ENCODE assay signal across 9 cellular contexts in genomic region chr18:3279201-3280185, GRCh38. TPM values are rescaled to one million over a fixed set of nuclear protein-coding genes. Genes with fewer than 3 reads are reported as not detected.
DNase-seq lines count a peak whose midpoint lies in the region; ATAC-seq, FAIRE-seq and TF ChIP-seq lines count a peak whose summit lies in the region.
"Had no signal": no experiment of that assay in that cellular context is flagged by ENCODE, and none has a peak within 500 bp of the region (broad histone marks: within the 10 kb centered on the region; RNA-seq: fewer than 3 reads in every experiment).

No MANE protein-coding gene starts in this region.

- ATAC-seq in GM21447 (IDR thresholded peaks at IDR 0.05; ENCODE audit: unreplicated experiment) = peak; percentile 82
- ATAC-seq in HG03457 (IDR thresholded peaks at IDR 0.05; ENCODE audit: unreplicated experiment) = peak; percentile 50

- DNase-seq in DMS114 treated with DMSO at 0.1 percent for 48 hours (lab: John Stamatoyannopoulos, UW; ENCODE audit: unreplicated experiment) (peak; percentile 25), endothelial cell (ENCODE audit: low spot score) (no peak), H54 (ENCODE audit: insufficient read length, low spot score) (no peak), NCI-H2107 (lab: John Stamatoyannopoulos, UW) (no peak)
- DNase-seq in stimulated activated CD4-positive, alpha-beta T cell treated with anti-CD3 and anti-CD28 coated beads, Interleukin-12 subunit alpha, Interleukin-12 subunit beta, amount 100 ng/mL, for 4 hours = no peak
- DNase-seq in activated CD4-positive, alpha-beta T cell treated with anti-CD3 and anti-CD28 coated beads for 1 hour = no peak

- peak overlapping the region; percentile 49 for H3K27ac Mint-ChIP-seq in endothelial cell (ENCODE audit: unreplicated experiment)

- no peak for TF ChIP-seq POLR2A in H54 (IDR thresholded peaks at IDR 0.05; ENCODE audit: low read depth, low read length)

- peaks cover 41% of the 10 kb centered on the region for H3K4me1 Mint-ChIP-seq in endothelial cell (ENCODE audit: unreplicated experiment)

- H3K36me3 Mint-ChIP-seq in endothelial cell (ENCODE audit: low read depth, unreplicated experiment) = peaks cover 9% of the 10 kb centered on the region

- H3K4me3 Mint-ChIP-seq in endothelial cell (ENCODE audit: unreplicated experiment) = no peak overlapping the region

- TF ChIP-seq CTCF in endothelial cell (IDR thresholded peaks at IDR 0.05; ENCODE audit: unreplicated experiment) = no peak

- no peaks in the 10 kb centered on the region for H3K9me3 Mint-ChIP-seq in endothelial cell (ENCODE audit: unreplicated experiment)

- no peaks in the 10 kb centered on the region for H3K27me3 Mint-ChIP-seq in endothelial cell (ENCODE audit: unreplicated experiment)

- no peak for FAIRE-seq in H54 (lab: Jason Lieb, UNC)
- FAIRE-seq: endometrium had no signal

RNA-seq across cellular contexts. Expression of gene MYL12B, which starts 17.6 kb away (rescaled TPM):
- 298 TPM for total RNA-seq in endothelial cell (ENCODE audit: unreplicated experiment)

RNA-seq across cellular contexts. Expression of gene MYL12A, which starts 31.9 kb away (rescaled TPM):
- 430 TPM for total RNA-seq in endothelial cell (ENCODE audit: unreplicated experiment)

RNA-seq across cellular contexts. Expression of gene MYOM1, which starts 59.7 kb away (rescaled TPM):
- total RNA-seq in endothelial cell (ENCODE audit: unreplicated experiment) = 0.49 TPM
